ENCODE assay signal across 1 cellular context in genomic region chr2:62381672-62382071, GRCh38.
TF ChIP-seq lines count a peak whose summit lies in the region.

No MANE protein-coding gene starts in this region.

TF ChIP-seq in HepG2, 621 proteins besides CTCF, POLR2A, EP300 and RAD21 (continued from another document):
- no peak for TF ChIP-seq HNF1B (CRISPR knock-in tag; IDR thresholded peaks at IDR 0.05)
- TF ChIP-seq RELA (CRISPR knock-in tag; IDR thresholded peaks at IDR 0.05), result no peak
- no peak for TF ChIP-seq ZSCAN31 (CRISPR knock-in tag; IDR thresholded peaks at IDR 0.05; ENCODE audit: low read depth)
- TF ChIP-seq PAWR (CRISPR knock-in tag; IDR thresholded peaks at IDR 0.05; ENCODE audit: borderline replicate concordance), result no peak
- TF ChIP-seq CHD2 (IDR thresholded peaks at IDR 0.05; ENCODE audit: low read depth, low read length), result no peak
- no peak for TF ChIP-seq ZSCAN20 (CRISPR knock-in tag; IDR thresholded peaks at IDR 0.05; ENCODE audit: borderline replicate concordance)
- no peak for TF ChIP-seq FOXO1 (CRISPR knock-in tag; IDR thresholded peaks at IDR 0.05)
- no peak for TF ChIP-seq YY1 (IDR thresholded peaks at IDR 0.05; ENCODE audit: insufficient read depth, insufficient replicate concordance, low read depth, low read length)
- TF ChIP-seq PHB2 (IDR thresholded peaks at IDR 0.05; ENCODE audit: partially characterized antibody), result no peak
- TF ChIP-seq SP1 (IDR thresholded peaks at IDR 0.05), result no peak
- TF ChIP-seq SP1 (CRISPR knock-in tag; IDR thresholded peaks at IDR 0.05), result no peak
